In genomic region chr17:75476274-75476673, GRCh38 we compare ENCODE assay signal across 13 cellular contexts. TPM values are rescaled to one million over a fixed set of nuclear protein-coding genes. Genes with fewer than 3 reads are reported as not detected.
DNase-seq lines count a peak whose midpoint lies in the region; ATAC-seq and TF ChIP-seq lines count a peak whose summit lies in the region.
"Had no signal": no experiment of that assay in that cellular context is flagged by ENCODE, and none has a peak within 500 bp of the region (broad histone marks: within the 10 kb centered on the region; RNA-seq: fewer than 3 reads in every experiment).

No MANE protein-coding gene starts in this region.

- H3K36me3 Mint-ChIP-seq in endodermal cell (ENCODE audit: low read depth): peaks cover 37% of the 10 kb centered on the region

- peaks cover 3% of the 10 kb centered on the region for H3K4me1 ChIP-seq in endodermal cell (ENCODE audit: control insufficient read depth, insufficient read depth, low read length)
- H3K4me1 ChIP-seq: BE2C had no signal

- DNase-seq in D341Med (ENCODE audit: low spot score) (peak; percentile 58), endodermal cell (no peak), kidney tubule cell (ENCODE audit: low spot score) (peak; percentile 44), putamen (ENCODE audit: low spot score) (peak; percentile 86), 8988T (no peak), NCI-H69 (lab: John Stamatoyannopoulos, UW) (no peak), DMS 273 (lab: John Stamatoyannopoulos, UW; ENCODE audit: unreplicated experiment) (no peak)
- DNase-seq: BE2C; effector memory CD4-positive, alpha-beta T cell; NCI-H82; T-helper 1 cell had no signal

- no peak overlapping the region for H3K27ac Mint-ChIP-seq in endodermal cell

- no peak for TF ChIP-seq CTCF in endodermal cell (conservative IDR thresholded peaks at IDR 0.05)

- no peaks in the 10 kb centered on the region for H3K9me3 Mint-ChIP-seq in endodermal cell

- H3K9ac ChIP-seq in endodermal cell (ENCODE audit: extremely low read depth, low read length, poor library complexity, severe bottlenecking): no peak overlapping the region

- peaks cover 45% of the 10 kb centered on the region for H3K27me3 ChIP-seq in endodermal cell (ENCODE audit: control insufficient read depth, insufficient read depth, low read length, poor library complexity, severe bottlenecking)
- H3K27me3 ChIP-seq: BE2C had no signal

- H3K4me3 ChIP-seq in endodermal cell (ENCODE audit: low read length): no peak overlapping the region
- H3K4me3 ChIP-seq: lung had no signal

- no peak for ATAC-seq in HG03378 (IDR thresholded peaks at IDR 0.05; ENCODE audit: unreplicated experiment)

- no peaks in the 10 kb centered on the region for H3K9me3 ChIP-seq in endodermal cell (ENCODE audit: control insufficient read depth, low read length)
- H3K9me3 ChIP-seq: BE2C had no signal

- H3K4me1 Mint-ChIP-seq in endodermal cell: peaks cover 23% of the 10 kb centered on the region

- H3K36me3 ChIP-seq in endodermal cell (ENCODE audit: control insufficient read depth, insufficient read depth, low read length): peaks cover 15% of the 10 kb centered on the region

- H3K27me3 Mint-ChIP-seq in endodermal cell (ENCODE audit: insufficient read depth): peaks cover 47% of the 10 kb centered on the region

- H3K4me3 Mint-ChIP-seq in endodermal cell: no peak overlapping the region

- peak overlapping the region; percentile 68 for H3K27ac ChIP-seq in endodermal cell (ENCODE audit: low read depth, low read length)

- WGBS in endodermal cell (ENCODE audit: insufficient coverage in 1 of 2, insufficient read length in 1 of 2), 2 experiments: 69 to 91% methylated on average over 5 to 8 of the region's 8 CpGs

RNA-seq across cellular contexts. Expression of gene TMEM94, which starts 19.8 kb away (rescaled TPM):
- 100 to 1,000 TPM in 1 of 2 donors, 10 to 100 TPM in 1; 96.0 to 106 TPM for total RNA-seq in endodermal cell
- polyA plus RNA-seq in endodermal cell (2013, experiment 1 of 2): 90.8 TPM
- polyA plus RNA-seq in endodermal cell (2013, experiment 2 of 2): 82.1 TPM

RNA-seq across cellular contexts. Expression of gene CASKIN2, which starts 39.1 kb away (rescaled TPM):
- 10 to 100 TPM; 26.4 to 31.0 TPM for total RNA-seq in endodermal cell
- 14.9 TPM for polyA plus RNA-seq in endodermal cell (2013, experiment 1 of 2)
- 11.8 TPM for polyA plus RNA-seq in endodermal cell (2013, experiment 2 of 2)

RNA-seq across cellular contexts. Expression of gene TSEN54, which starts 40.1 kb away (rescaled TPM):
- 10 to 100 TPM; 37.7 to 39.1 TPM for total RNA-seq in endodermal cell
- polyA plus RNA-seq in endodermal cell (2013, experiment 1 of 2): 30.2 TPM
- 32.7 TPM for polyA plus RNA-seq in endodermal cell (2013, experiment 2 of 2)

RNA-seq across cellular contexts. Expression of gene LLGL2, which starts 49.2 kb away (rescaled TPM):
- total RNA-seq in endodermal cell: 100 to 1,000 TPM; 128 to 149 TPM
- 20.2 TPM for polyA plus RNA-seq in endodermal cell (2013, experiment 1 of 2)
- polyA plus RNA-seq in endodermal cell (2013, experiment 2 of 2): 16.5 TPM

Comparison
In these comparisons a context has a peak if more than half of its experiments do, and no peak if none do; other contexts are left out.
1. DNase-seq: peak in D341Med (single experiment), kidney tubule cell (single experiment) and putamen (single experiment); none in endodermal cell (single experiment), 8988T (single experiment), NCI-H69 (single experiment) and DMS 273 (single experiment).